In genomic region chr18:2910751-2911425, GRCh38 we compare ENCODE assay signal across 21 cellular contexts.
DNase-seq lines count a peak whose midpoint lies in the region; ATAC-seq and TF ChIP-seq lines count a peak whose summit lies in the region.
"Had no signal": no experiment of that assay in that cellular context is flagged by ENCODE, and none has a peak within 500 bp of the region (broad histone marks: within the 10 kb centered on the region; RNA-seq: fewer than 3 reads in every experiment).

No MANE protein-coding gene starts in this region.

- H3K36me3 Mint-ChIP-seq in activated CD8-positive, alpha-beta memory T cell treated with anti-CD3 and anti-CD28 coated beads, Interleukin-2, amount 10 ng/mL, durations not matched to agents 7 days and 5 days = peaks cover 16% of the 10 kb centered on the region
- peaks cover 50% of the 10 kb centered on the region for H3K36me3 Mint-ChIP-seq in CD4-positive, alpha-beta T cell (ENCODE audit: low read depth)
- peaks cover 33% of the 10 kb centered on the region for H3K36me3 Mint-ChIP-seq in activated naive CD8-positive, alpha-beta T cell treated with anti-CD3 and anti-CD28 coated beads for 36 hours
- peaks cover 8% of the 10 kb centered on the region for H3K36me3 Mint-ChIP-seq in osteocyte (ENCODE audit: unreplicated experiment)
- H3K36me3 Mint-ChIP-seq: natural killer cell treated with Interleukin-12 subunit alpha and Interleukin-12 subunit beta and Interleukin-15 and Interleukin-18, amount 100 ng/mL, for 72 hours had no signal

- TF ChIP-seq CTCF in CD4-positive, alpha-beta T cell (IDR thresholded peaks at IDR 0.05) = no peak
- TF ChIP-seq CTCF in osteocyte (IDR thresholded peaks at IDR 0.05) = no peak

- H3K4me1 Mint-ChIP-seq in activated CD8-positive, alpha-beta memory T cell treated with anti-CD3 and anti-CD28 coated beads, Interleukin-2, amount 10 ng/mL, durations not matched to agents 7 days and 5 days = peaks cover 17% of the 10 kb centered on the region
- H3K4me1 Mint-ChIP-seq in CD4-positive, alpha-beta T cell (ENCODE audit: low read depth) = peaks cover 16% of the 10 kb centered on the region
- H3K4me1 Mint-ChIP-seq in activated naive CD8-positive, alpha-beta T cell treated with anti-CD3 and anti-CD28 coated beads for 36 hours = peaks cover 19% of the 10 kb centered on the region
- H3K4me1 Mint-ChIP-seq in osteocyte (ENCODE audit: unreplicated experiment) = peaks cover 3% of the 10 kb centered on the region

- no peak for DNase-seq in activated CD8-positive, alpha-beta memory T cell treated with anti-CD3 and anti-CD28 coated beads, Interleukin-2, amount 10 ng/mL, durations not matched to agents 7 days and 5 days
- DNase-seq in activated CD8-positive, alpha-beta memory T cell treated with anti-CD3 and anti-CD28 coated beads, Interleukin-2, amount 50 U/mL, for 4 hours = no peak
- DNase-seq in CD4-positive, alpha-beta T cell = no peak
- no peak for DNase-seq in activated naive CD8-positive, alpha-beta T cell treated with anti-CD3 and anti-CD28 coated beads for 36 hours
- DNase-seq in osteocyte (ENCODE audit: extremely low spot score, unreplicated experiment) = peak; percentile 76
- no peak for DNase-seq in SW 1271 (lab: John Stamatoyannopoulos, UW)
- DNase-seq in cerebellum (ENCODE audit: low spot score) = no peak
- no peak for DNase-seq in NAMALWA (ENCODE audit: low spot score)
- DNase-seq: amygdala, COR-L47, dermis blood vessel endothelial cell, DMS79 treated with DMSO at 0.1 percent for 48 hours, Karpas-422, midbrain, NCI-H1694 treated with DMSO at 0.1 percent for 48 hours, NCI-H2171, NCI-H524 treated with DMSO at 0.1 percent for 48 hours, posterior cingulate gyrus, SHP77 treated with DMSO at 0.1 percent for 48 hours, sigmoid colon had no signal

- POLR2A ChIA-PET in CD4-positive, alpha-beta T cell (lab: Charles Lee) = interaction anchor here (0.5 kb wide), 1 partner anchor 13 kb away, joined by 3 read pairs; no protein-coding TSS in a partner anchor

- H3K9me3 Mint-ChIP-seq in activated CD8-positive, alpha-beta memory T cell treated with anti-CD3 and anti-CD28 coated beads, Interleukin-2, amount 10 ng/mL, durations not matched to agents 7 days and 5 days (ENCODE audit: low read depth) = no peaks in the 10 kb centered on the region
- no peaks in the 10 kb centered on the region for H3K9me3 Mint-ChIP-seq in CD4-positive, alpha-beta T cell
- H3K9me3 Mint-ChIP-seq in activated naive CD8-positive, alpha-beta T cell treated with anti-CD3 and anti-CD28 coated beads for 36 hours = no peaks in the 10 kb centered on the region
- H3K9me3 Mint-ChIP-seq in osteocyte (ENCODE audit: unreplicated experiment) = no peaks in the 10 kb centered on the region
- H3K9me3 Mint-ChIP-seq: natural killer cell treated with Interleukin-12 subunit alpha and Interleukin-12 subunit beta and Interleukin-15 and Interleukin-18, amount 100 ng/mL, for 72 hours had no signal

- no peak for ATAC-seq in activated CD8-positive, alpha-beta memory T cell treated with anti-CD3 and anti-CD28 coated beads, Interleukin-2, amount 10 ng/mL, durations not matched to agents 7 days and 5 days
- no peak for ATAC-seq in CD4-positive, alpha-beta T cell (ENCODE audit: poor library complexity)
- ATAC-seq: natural killer cell treated with Interleukin-12 subunit alpha and Interleukin-12 subunit beta and Interleukin-15 and Interleukin-18, amount 100 ng/mL, for 72 hours had no signal

- H3K9me3 ChIP-seq in CD4-positive, alpha-beta T cell (ENCODE audit: control insufficient read depth, low read length) = no peaks in the 10 kb centered on the region
- H3K9me3 ChIP-seq: sigmoid colon had no signal

- no peak overlapping the region for H3K4me3 Mint-ChIP-seq in activated CD8-positive, alpha-beta memory T cell treated with anti-CD3 and anti-CD28 coated beads, Interleukin-2, amount 10 ng/mL, durations not matched to agents 7 days and 5 days
- H3K4me3 Mint-ChIP-seq in CD4-positive, alpha-beta T cell = no peak overlapping the region
- no peak overlapping the region for H3K4me3 Mint-ChIP-seq in activated naive CD8-positive, alpha-beta T cell treated with anti-CD3 and anti-CD28 coated beads for 36 hours
- H3K4me3 Mint-ChIP-seq in osteocyte (ENCODE audit: unreplicated experiment) = no peak overlapping the region
- H3K4me3 Mint-ChIP-seq: natural killer cell treated with Interleukin-12 subunit alpha and Interleukin-12 subunit beta and Interleukin-15 and Interleukin-18, amount 100 ng/mL, for 72 hours had no signal

- intact Hi-C loops in CD4-positive, alpha-beta T cell (cut with DNase I, micrococcal nuclease) = no loop called here

- CTCF ChIA-PET in activated CD8-positive, alpha-beta memory T cell treated with anti-CD3 and anti-CD28 coated beads, Interleukin-2, amount 10 ng/mL, durations not matched to agents 7 days and 5 days (lab: Charles Lee) = no interaction called here
- CTCF ChIA-PET in CD4-positive, alpha-beta T cell (lab: Charles Lee) = no interaction called here

- peak overlapping the region; percentile 36 for H3K27ac Mint-ChIP-seq in activated CD8-positive, alpha-beta memory T cell treated with anti-CD3 and anti-CD28 coated beads, Interleukin-2, amount 10 ng/mL, durations not matched to agents 7 days and 5 days
- H3K27ac Mint-ChIP-seq in CD4-positive, alpha-beta T cell = peak overlapping the region; percentile 53
- peak overlapping the region; percentile 69 for H3K27ac Mint-ChIP-seq in activated naive CD8-positive, alpha-beta T cell treated with anti-CD3 and anti-CD28 coated beads for 36 hours
- H3K27ac Mint-ChIP-seq in osteocyte (ENCODE audit: unreplicated experiment) = no peak overlapping the region
- H3K27ac Mint-ChIP-seq: natural killer cell treated with Interleukin-12 subunit alpha and Interleukin-12 subunit beta and Interleukin-15 and Interleukin-18, amount 100 ng/mL, for 72 hours had no signal

- no peak overlapping the region for H3K27ac ChIP-seq in CD4-positive, alpha-beta T cell (ENCODE audit: low read depth, low read length)
- H3K27ac ChIP-seq: sigmoid colon had no signal

- H3K27me3 ChIP-seq in CD4-positive, alpha-beta T cell (ENCODE audit: control insufficient read depth, insufficient read depth, low read length) = no peaks in the 10 kb centered on the region

- H3K27me3 Mint-ChIP-seq in activated CD8-positive, alpha-beta memory T cell treated with anti-CD3 and anti-CD28 coated beads, Interleukin-2, amount 10 ng/mL, durations not matched to agents 7 days and 5 days = no peaks in the 10 kb centered on the region
- H3K27me3 Mint-ChIP-seq in CD4-positive, alpha-beta T cell = no peaks in the 10 kb centered on the region
- no peaks in the 10 kb centered on the region for H3K27me3 Mint-ChIP-seq in activated naive CD8-positive, alpha-beta T cell treated with anti-CD3 and anti-CD28 coated beads for 36 hours
- H3K27me3 Mint-ChIP-seq in osteocyte (ENCODE audit: unreplicated experiment) = no peaks in the 10 kb centered on the region
- H3K27me3 Mint-ChIP-seq: natural killer cell treated with Interleukin-12 subunit alpha and Interleukin-12 subunit beta and Interleukin-15 and Interleukin-18, amount 100 ng/mL, for 72 hours had no signal
